Comparison of ENCODE assay signal across 22 cellular contexts in the genomic region with DNA sequence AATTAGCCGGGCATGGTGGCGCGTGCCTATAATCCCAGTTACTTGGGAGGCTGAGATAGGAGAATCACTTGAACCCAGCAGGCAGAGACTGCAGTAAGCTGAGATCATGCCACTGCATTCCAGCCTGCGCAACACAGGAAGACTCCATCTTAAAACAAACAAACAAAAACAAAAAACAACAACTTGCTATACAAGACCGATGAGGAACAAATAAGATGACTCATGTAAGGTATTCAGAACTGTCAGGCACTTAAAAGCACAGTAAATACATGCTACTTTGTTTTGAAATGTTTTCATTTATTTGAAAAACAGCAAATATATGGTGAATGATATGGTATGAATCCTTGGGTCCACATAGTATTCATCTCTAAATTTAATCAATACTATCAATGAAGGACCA.
A peak's percentile ranks its signal among the peaks of the same experiment; 100 is the strongest.
DNase-seq lines count a peak whose midpoint lies in the region; FAIRE-seq and TF ChIP-seq lines count a peak whose summit lies in the region.
"Had no signal": no experiment of that assay in that cellular context is flagged by ENCODE, and none has a peak within 500 bp of the region (broad histone marks: within the 10 kb centered on the region; RNA-seq: fewer than 3 reads in every experiment).

No MANE protein-coding gene starts in this region.

- H3K27ac ChIP-seq in CD4-positive, alpha-beta memory T cell (ENCODE audit: low read depth, low read length) = no peak overlapping the region
- no peak overlapping the region for H3K27ac ChIP-seq in endothelial cell of umbilical vein (ENCODE audit: insufficient read depth, low read depth, low read length)
- H3K27ac ChIP-seq: BLaER1 treated with 17β-estradiol and CSF1 and Interleukin-3, amounts not matched to agents 10 nM and 100 nM; GM23248; SJSA1 had no signal

- POLR2A ChIA-PET in CD4-positive, alpha-beta memory T cell (lab: Charles Lee; ENCODE audit: partially characterized antibody) = interaction anchor here (1.7 kb wide), 1 partner anchor 67 kb away, joined by 3 read pairs; a partner anchor contains a TSS
- POLR2A ChIA-PET in endothelial cell of umbilical vein (lab: Charles Lee) = no interaction called here

- FAIRE-seq in H54 (lab: Jason Lieb, UNC) (peak; percentile 15), endothelial cell of umbilical vein (lab: Jason Lieb, UNC) (peak; percentile 21)
- FAIRE-seq: GM12878, RCC 7860 had no signal

- no peaks in the 10 kb centered on the region for H3K9me3 ChIP-seq in CD4-positive, alpha-beta memory T cell (ENCODE audit: control insufficient read depth in 1 of 2, low read length in 2 of 2)
- no peaks in the 10 kb centered on the region for H3K9me3 ChIP-seq in endothelial cell of umbilical vein (replicated peaks; ENCODE audit: control insufficient read depth, insufficient read depth, low read length)
- H3K9me3 ChIP-seq: SJSA1 had no signal

- no peaks in the 10 kb centered on the region for H3K27me3 Mint-ChIP-seq in CD4-positive, alpha-beta memory T cell

- no peak overlapping the region for H3K4me3 ChIP-seq in CD4-positive, alpha-beta memory T cell (ENCODE audit: low read length in 2 of 2)
- no peak overlapping the region for H3K4me3 ChIP-seq in endothelial cell of umbilical vein (replicated peaks in 1 of 3; ENCODE audit: insufficient read depth in 1 of 3, low read depth in 1 of 3, low read length in 3 of 3)
- H3K4me3 ChIP-seq: BLaER1 treated with 17β-estradiol and CSF1 and Interleukin-3, amounts not matched to agents 10 nM and 100 nM; GM12878; GM23248; SJSA1 had no signal

- H3K36me3 Mint-ChIP-seq in CD4-positive, alpha-beta memory T cell = peaks cover 46 to 48% of the 10 kb centered on the region in 2 donors

- peak overlapping the region in 4 of 7 donors; percentile 36 to 81 (median 52) for H3K27ac Mint-ChIP-seq in CD4-positive, alpha-beta memory T cell

- no peak overlapping the region for H3K9ac ChIP-seq in endothelial cell of umbilical vein (replicated peaks; ENCODE audit: extremely low read depth, insufficient read depth, low read length)
- H3K9ac ChIP-seq: BLaER1 treated with 17β-estradiol and CSF1 and Interleukin-3, amounts not matched to agents 10 nM and 100 nM; GM23248 had no signal

- BruUV-seq in endothelial cell of umbilical vein (replicated peaks; lab: Mats Ljungman, UMichigan) = no TSS peak

- no peak overlapping the region for H3K4me2 ChIP-seq in endothelial cell of umbilical vein (ENCODE audit: insufficient read depth, low read length)
- H3K4me2 ChIP-seq: BLaER1 treated with 17β-estradiol and CSF1 and Interleukin-3, amounts not matched to agents 10 nM and 100 nM had no signal

- peaks cover 75% of the 10 kb centered on the region for H3K79me2 ChIP-seq in endothelial cell of umbilical vein (ENCODE audit: control insufficient read depth, insufficient read depth, low read length)

- peaks cover 39 to 71% (median 50%) of the 10 kb centered on the region in 4 donors for H3K4me1 Mint-ChIP-seq in CD4-positive, alpha-beta memory T cell

- no peak for DNase-seq in CD4-positive, alpha-beta memory T cell
- DNase-seq in H54 (ENCODE audit: insufficient read length, low spot score) = no peak
- peak; percentile 24 for DNase-seq in endothelial cell of umbilical vein (ENCODE audit: low read depth, low spot score)
- DNase-seq in renal cortical epithelial cell (ENCODE audit: low read depth) = peak; percentile 23
- DNase-seq in foreskin melanocyte = no peak
- DNase-seq in NCI-H226 = no peak
- DNase-seq in GM20000 (ENCODE audit: low spot score) = no peak
- DNase-seq: ACHN, DMS79 treated with DMSO at 0.1 percent for 48 hours, GM23248, HCEC 1CT, KG1, NCI-H1092 treated with DMSO at 0.1 percent for 48 hours, NCI-H1436 treated with DMSO at 0.1 percent for 48 hours, NCI-H1930, NCI-H2227 treated with DMSO at 0.1 percent for 48 hours, NCI-H524, NCI-H82 had no signal

- TF ChIP-seq POLR2A in H54 (IDR thresholded peaks at IDR 0.05; ENCODE audit: low read depth, low read length) = no peak
- no peak for TF ChIP-seq POLR2A in endothelial cell of umbilical vein (IDR thresholded peaks at IDR 0.05; ENCODE audit: low read depth, low read length)

- H3K9me1 ChIP-seq in endothelial cell of umbilical vein (replicated peaks; ENCODE audit: control insufficient read depth, extremely low read depth, insufficient read depth, low read length) = no peaks in the 10 kb centered on the region

- CTCF ChIA-PET in CD4-positive, alpha-beta memory T cell (lab: Charles Lee; ENCODE audit: partially characterized antibody) = interaction anchor here (1.4 kb wide), 2 partner anchors 10 to 12 kb away, joined by 3 to 5 read pairs; no protein-coding TSS in a partner anchor
- CTCF ChIA-PET in endothelial cell of umbilical vein (lab: Charles Lee) = interaction anchor here (1.5 kb wide), 1 partner anchor 54 kb away, joined by 7 read pairs; no protein-coding TSS in a partner anchor

- H3K4me3 Mint-ChIP-seq in CD4-positive, alpha-beta memory T cell = no peak overlapping the region

- H4K20me1 ChIP-seq in endothelial cell of umbilical vein (replicated peaks; ENCODE audit: control insufficient read depth, extremely low read depth, insufficient read depth, low read length) = peaks cover 3% of the 10 kb centered on the region

- intact Hi-C loops in CD4-positive, alpha-beta memory T cell (cut with micrococcal nuclease) = no loop called here
- intact Hi-C loops in endothelial cell of umbilical vein (cut with micrococcal nuclease) = no loop called here

- H3K4me1 ChIP-seq in CD4-positive, alpha-beta memory T cell (ENCODE audit: insufficient read depth, low read length) = peaks cover 43% of the 10 kb centered on the region
- peaks cover 38% of the 10 kb centered on the region for H3K4me1 ChIP-seq in endothelial cell of umbilical vein (ENCODE audit: control insufficient read depth, extremely low read depth, insufficient read depth, low read length)

- H3K36me3 ChIP-seq in CD4-positive, alpha-beta memory T cell (ENCODE audit: insufficient read depth, low read length) = peaks cover 9% of the 10 kb centered on the region
- peaks cover 7 to 8% of the 10 kb centered on the region in 2 experiments for H3K36me3 ChIP-seq in endothelial cell of umbilical vein (ENCODE audit: control insufficient read depth in 2 of 2, extremely low read depth in 1 of 2, insufficient read depth in 2 of 2, low read length in 2 of 2)

- TF ChIP-seq CTCF in endothelial cell of umbilical vein (IDR thresholded peaks at IDR 0.05; ENCODE audit: extremely low read depth in 1 of 2, insufficient read depth in 1 of 2, low read depth in 1 of 2, low read length in 2 of 2) = no peak
- TF ChIP-seq CTCF in GM20000 (IDR thresholded peaks at IDR 0.05; ENCODE audit: extremely low read depth, missing control alignments) = no peak

- dilution Hi-C loops in endothelial cell of umbilical vein (cut with MboI; ENCODE audit: extremely low pct_ligation_motif_present, low sequenced_read_pairs) = no loop called here

- H3K27me3 ChIP-seq in CD4-positive, alpha-beta memory T cell (ENCODE audit: insufficient read depth, low read length) = no peaks in the 10 kb centered on the region
- no peaks in the 10 kb centered on the region for H3K27me3 ChIP-seq in endothelial cell of umbilical vein (ENCODE audit: control insufficient read depth in 2 of 2, insufficient read depth in 2 of 2, low read length in 2 of 2)
- H3K27me3 ChIP-seq: BLaER1 treated with 17β-estradiol and CSF1 and Interleukin-3, amounts not matched to agents 10 nM and 100 nM; SJSA1 had no signal

- H2AFZ ChIP-seq in endothelial cell of umbilical vein (ENCODE audit: low read depth, low read length) = no peak overlapping the region
- H2AFZ ChIP-seq: GM23248 had no signal

- peaks cover 0 to 1% (median 0%) of the 10 kb centered on the region in 8 donors for H3K9me3 Mint-ChIP-seq in CD4-positive, alpha-beta memory T cell

TF ChIP-seq in endothelial cell of umbilical vein, 7 proteins besides CTCF, POLR2A, EP300 and RAD21:
- TF ChIP-seq EZH2 (IDR thresholded peaks at IDR 0.05; ENCODE audit: borderline replicate concordance, low read depth, low read length, severe bottlenecking) = no peak
- no peak for TF ChIP-seq JUN (IDR thresholded peaks at IDR 0.05; ENCODE audit: borderline replicate concordance, insufficient read depth, insufficient read length, low read depth)
- TF ChIP-seq POLR2AphosphoS5 (IDR thresholded peaks at IDR 0.05; ENCODE audit: insufficient read depth, low read depth, low read length) = no peak
- TF ChIP-seq FOS (IDR thresholded peaks at IDR 0.05; ENCODE audit: borderline replicate concordance, insufficient read depth, low read length) = peak; percentile 12
- no peak for TF ChIP-seq MYC (IDR thresholded peaks at IDR 0.05; ENCODE audit: low read depth, low read length)
- TF ChIP-seq, protein P1, sequence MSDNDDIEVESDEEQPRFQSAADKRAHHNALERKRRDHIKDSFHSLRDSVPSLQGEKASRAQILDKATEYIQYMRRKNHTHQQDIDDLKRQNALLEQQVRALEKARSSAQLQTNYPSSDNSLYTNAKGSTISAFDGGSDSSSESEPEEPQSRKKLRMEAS (IDR thresholded peaks at IDR 0.05; ENCODE audit: insufficient read depth, insufficient read length) = no peak
- TF ChIP-seq GATA2 (IDR thresholded peaks at IDR 0.05; ENCODE audit: insufficient read depth, insufficient read length, low read depth, low read length) = no peak
TF ChIP-seq in endothelial cell of umbilical vein: peak in this region for 1.

Comparison
In these comparisons a context has a peak if more than half of its experiments do, and no peak if none do; other contexts are left out.
1. DNase-seq: peak in endothelial cell of umbilical vein (single experiment) and renal cortical epithelial cell (single experiment); none in CD4-positive, alpha-beta memory T cell (0 of 5), H54 (single experiment), foreskin melanocyte (single experiment), NCI-H226 (single experiment) and GM20000 (single experiment).